1 cellular context compared by ENCODE assay signal in genomic region chr6:139852067-139852466, GRCh38.
TF ChIP-seq lines count a peak whose summit lies in the region.

No MANE protein-coding gene starts in this region.

TF ChIP-seq in IMR-90, 13 proteins besides CTCF, POLR2A, EP300 and RAD21:
- TF ChIP-seq BHLHE40 (IDR thresholded peaks at IDR 0.05; ENCODE audit: low read depth, low read length) (no peak), MAFK (IDR thresholded peaks at IDR 0.05; ENCODE audit: low read depth, low read length) (no peak), ELK1 (IDR thresholded peaks at IDR 0.05; ENCODE audit: borderline replicate concordance, low read depth, low read length) (no peak), MXI1 (IDR thresholded peaks at IDR 0.05; ENCODE audit: borderline replicate concordance, low read depth, low read length) (no peak), RCOR1 (IDR thresholded peaks at IDR 0.05; ENCODE audit: insufficient replicate concordance, low read length) (no peak), USF2 (IDR thresholded peaks at IDR 0.05; ENCODE audit: low read depth, low read length) (no peak), SMC3 (IDR thresholded peaks at IDR 0.05; ENCODE audit: low read depth, low read length) (no peak), FOS (IDR thresholded peaks at IDR 0.05; ENCODE audit: low read depth, low read length) (no peak), CHD1 (IDR thresholded peaks at IDR 0.05; ENCODE audit: low read depth, low read length) (no peak), NFE2L2 (IDR thresholded peaks at IDR 0.05; ENCODE audit: low read depth, low read length) (no peak), RFX5 (IDR thresholded peaks at IDR 0.05; ENCODE audit: low read depth, low read length) (no peak), MAZ (IDR thresholded peaks at IDR 0.05; ENCODE audit: borderline replicate concordance, low read depth, low read length) (no peak), CEBPB (IDR thresholded peaks at IDR 0.05; ENCODE audit: low read depth, low read length) (no peak)
